ENCODE assay signal across 8 cellular contexts in genomic region chr6:111259089-111259831, GRCh38.
A peak's percentile ranks its signal among the peaks of the same experiment; 100 is the strongest.
DNase-seq lines count a peak whose midpoint lies in the region; ATAC-seq and TF ChIP-seq lines count a peak whose summit lies in the region.

No MANE protein-coding gene starts in this region.

- no peaks in the 10 kb centered on the region for H3K9me3 ChIP-seq in CD8-positive, alpha-beta memory T cell (ENCODE audit: low read length)

- H3K4me1 ChIP-seq in CD8-positive, alpha-beta memory T cell (ENCODE audit: insufficient read depth, low read length): peaks cover 26% of the 10 kb centered on the region

- peak; percentile 90 for TF ChIP-seq CTCF in activated CD8-positive, alpha-beta T cell treated with anti-CD3 and anti-CD28 coated beads for 36 hours (IDR thresholded peaks at IDR 0.05)

- H3K4me1 Mint-ChIP-seq in CD8-positive, alpha-beta memory T cell: peaks cover 29 to 41% (median 35%) of the 10 kb centered on the region in 3 donors
- peaks cover 32% of the 10 kb centered on the region for H3K4me1 Mint-ChIP-seq in activated CD8-positive, alpha-beta T cell treated with anti-CD3 and anti-CD28 coated beads for 36 hours (ENCODE audit: low read depth)

- H3K9me3 Mint-ChIP-seq in CD8-positive, alpha-beta memory T cell: no peaks in the 10 kb centered on the region
- no peaks in the 10 kb centered on the region for H3K9me3 Mint-ChIP-seq in activated CD8-positive, alpha-beta T cell treated with anti-CD3 and anti-CD28 coated beads for 36 hours

- peak overlapping the region; percentile 86 for H3K27ac ChIP-seq in CD8-positive, alpha-beta memory T cell (ENCODE audit: low read depth, low read length)

- peak overlapping the region; percentile 49 for H3K4me3 ChIP-seq in CD8-positive, alpha-beta memory T cell (ENCODE audit: low read length)

- ATAC-seq in GM19452 (IDR thresholded peaks at IDR 0.05; ENCODE audit: unreplicated experiment): peak; percentile 98
- ATAC-seq in activated CD8-positive, alpha-beta T cell treated with anti-CD3 and anti-CD28 coated beads for 36 hours: peak; percentile 97

- peak; percentile 99 to 100 (median 99) for DNase-seq in CD8-positive, alpha-beta memory T cell
- DNase-seq in HK-2 (ENCODE audit: unreplicated experiment): peak; percentile 98
- DNase-seq in NCI-H82 treated with DMSO at 0.1 percent for 48 hours (lab: John Stamatoyannopoulos, UW; ENCODE audit: unreplicated experiment): peak; percentile 99
- DNase-seq in activated CD8-positive, alpha-beta T cell treated with anti-CD3 and anti-CD28 coated beads for 36 hours: peak; percentile 99
- DNase-seq in effector CD8-positive, alpha-beta T cell (lab: John Stamatoyannopoulos, UW): peak; percentile 98
- peak; percentile 100 for DNase-seq in lung microvascular endothelial cell (ENCODE audit: low read depth in 2 of 2)
- peak; percentile 97 to 98 (median 98) for DNase-seq in stimulated activated CD4-positive, alpha-beta T cell treated with anti-CD3 and anti-CD28 coated beads, TNF-alpha, amount 100 ng/mL, for 48 hours (ENCODE audit: low read depth in 3 of 3)

- POLR2A ChIA-PET in CD8-positive, alpha-beta memory T cell (lab: Charles Lee): interaction anchor here (0.5 to 1.9 kb wide), 12 partner anchors 32 to 828 kb away, joined by 3 to 49 read pairs (median 4); partner anchors contain the start of genes FAM229B, REV3L, TRAF3IP2 and TUBE1
- POLR2A ChIA-PET in activated CD8-positive, alpha-beta T cell treated with anti-CD3 and anti-CD28 coated beads for 36 hours (lab: Charles Lee): interaction anchor here (0.6 to 1.9 kb wide), 11 partner anchors 61 to 827 kb away, joined by 3 to 15 read pairs (median 4); partner anchors contain the start of genes REV3L and TRAF3IP2

- CTCF ChIA-PET in CD8-positive, alpha-beta memory T cell (lab: Charles Lee): interaction anchor here (0.7 to 2.7 kb wide), 50 partner anchors 9 to 904 kb away, joined by 3 to 60 read pairs (median 4); partner anchors contain the start of genes AMD1, FAM229B, REV3L and RPF2
- CTCF ChIA-PET in activated CD8-positive, alpha-beta T cell treated with anti-CD3 and anti-CD28 coated beads for 36 hours (lab: Charles Lee): interaction anchor here (0.6 to 2.2 kb wide), 64 partner anchors 9 to 904 kb away, joined by 3 to 43 read pairs (median 4); partner anchors contain the start of genes FAM229B, GTF3C6, REV3L and TRAF3IP2

- intact Hi-C loops in activated CD8-positive, alpha-beta T cell treated with anti-CD3 and anti-CD28 coated beads for 36 hours (cut with micrococcal nuclease): loop anchor here (2.0 kb wide), 2 partner anchors 224 to 784 kb away; partner anchors contain the start of gene REV3L

- no peaks in the 10 kb centered on the region for H3K27me3 ChIP-seq in CD8-positive, alpha-beta memory T cell (ENCODE audit: insufficient read depth, low read length, poor library complexity, severe bottlenecking)

- peaks cover 7 to 10% of the 10 kb centered on the region in 2 donors for H3K27me3 Mint-ChIP-seq in CD8-positive, alpha-beta memory T cell
- no peaks in the 10 kb centered on the region for H3K27me3 Mint-ChIP-seq in activated CD8-positive, alpha-beta T cell treated with anti-CD3 and anti-CD28 coated beads for 36 hours

- peak overlapping the region; percentile 83 to 97 (median 94) for H3K27ac Mint-ChIP-seq in CD8-positive, alpha-beta memory T cell
- peak overlapping the region; percentile 78 for H3K27ac Mint-ChIP-seq in activated CD8-positive, alpha-beta T cell treated with anti-CD3 and anti-CD28 coated beads for 36 hours

- peak overlapping the region; percentile 81 to 93 (median 87) for H3K4me3 Mint-ChIP-seq in CD8-positive, alpha-beta memory T cell
- H3K4me3 Mint-ChIP-seq in activated CD8-positive, alpha-beta T cell treated with anti-CD3 and anti-CD28 coated beads for 36 hours: peak overlapping the region; percentile 81

- peaks cover 5% of the 10 kb centered on the region for H3K36me3 ChIP-seq in CD8-positive, alpha-beta memory T cell (ENCODE audit: insufficient read depth, low read length)

- peaks cover 0 to 15% (median 2%) of the 10 kb centered on the region in 3 donors for H3K36me3 Mint-ChIP-seq in CD8-positive, alpha-beta memory T cell
- H3K36me3 Mint-ChIP-seq in activated CD8-positive, alpha-beta T cell treated with anti-CD3 and anti-CD28 coated beads for 36 hours (ENCODE audit: low read depth): peaks cover 17% of the 10 kb centered on the region

Comparison
In these comparisons a context has a peak if more than half of its experiments do, and no peak if none do; other contexts are left out.
1. Peak in every context shown above with its lines: DNase-seq, ATAC-seq, H3K4me3 ChIP-seq and H3K27ac ChIP-seq.